ENCODE assay signal across 1 cellular context in the genomic region with DNA sequence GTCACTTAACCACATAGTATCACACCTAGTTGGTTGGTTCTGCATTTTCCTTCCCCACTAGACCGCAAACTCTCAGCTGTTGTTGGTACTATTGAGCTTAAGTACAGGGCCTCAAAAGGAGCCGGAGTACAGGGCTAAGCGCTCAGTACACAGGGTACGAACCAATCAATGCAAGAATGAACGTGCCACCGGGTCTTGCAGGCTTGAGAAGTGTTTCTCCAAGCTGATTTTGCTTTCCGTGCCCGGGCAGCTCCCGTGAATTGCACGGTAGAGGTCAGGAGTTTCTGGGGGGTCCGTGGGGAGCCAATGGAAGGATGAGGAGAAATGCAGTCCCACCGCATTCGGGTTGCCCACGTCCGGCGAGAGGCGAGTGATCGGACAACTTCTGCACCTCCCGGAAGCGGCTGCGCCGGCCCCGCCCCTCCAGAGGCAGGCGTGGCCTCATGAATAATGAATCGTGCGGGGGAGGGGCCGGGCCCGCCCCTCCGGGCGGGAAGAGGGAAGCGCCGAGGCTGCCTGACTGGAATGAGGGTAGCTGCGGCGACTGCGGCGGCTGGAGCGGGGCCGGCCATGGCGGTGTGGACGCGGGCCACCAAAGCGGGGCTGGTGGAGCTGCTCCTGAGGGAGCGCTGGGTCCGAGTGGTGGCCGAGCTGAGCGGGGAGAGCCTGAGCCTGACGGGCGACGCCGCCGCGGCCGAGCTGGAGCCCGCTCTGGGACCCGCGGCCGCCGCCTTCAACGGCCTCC.
A peak's percentile ranks its signal among the peaks of the same experiment; 100 is the strongest.
TF ChIP-seq lines count a peak whose summit lies in the region.

A gene (plus strand): TSS at position 523 of the 745 bp plus-strand sequence. CDS start 3 bp downstream, at position 526.

TF ChIP-seq in HepG2, 621 proteins besides CTCF, POLR2A, EP300 and RAD21 (continued from another document and continues in another):
- TF ChIP-seq, protein P1, sequence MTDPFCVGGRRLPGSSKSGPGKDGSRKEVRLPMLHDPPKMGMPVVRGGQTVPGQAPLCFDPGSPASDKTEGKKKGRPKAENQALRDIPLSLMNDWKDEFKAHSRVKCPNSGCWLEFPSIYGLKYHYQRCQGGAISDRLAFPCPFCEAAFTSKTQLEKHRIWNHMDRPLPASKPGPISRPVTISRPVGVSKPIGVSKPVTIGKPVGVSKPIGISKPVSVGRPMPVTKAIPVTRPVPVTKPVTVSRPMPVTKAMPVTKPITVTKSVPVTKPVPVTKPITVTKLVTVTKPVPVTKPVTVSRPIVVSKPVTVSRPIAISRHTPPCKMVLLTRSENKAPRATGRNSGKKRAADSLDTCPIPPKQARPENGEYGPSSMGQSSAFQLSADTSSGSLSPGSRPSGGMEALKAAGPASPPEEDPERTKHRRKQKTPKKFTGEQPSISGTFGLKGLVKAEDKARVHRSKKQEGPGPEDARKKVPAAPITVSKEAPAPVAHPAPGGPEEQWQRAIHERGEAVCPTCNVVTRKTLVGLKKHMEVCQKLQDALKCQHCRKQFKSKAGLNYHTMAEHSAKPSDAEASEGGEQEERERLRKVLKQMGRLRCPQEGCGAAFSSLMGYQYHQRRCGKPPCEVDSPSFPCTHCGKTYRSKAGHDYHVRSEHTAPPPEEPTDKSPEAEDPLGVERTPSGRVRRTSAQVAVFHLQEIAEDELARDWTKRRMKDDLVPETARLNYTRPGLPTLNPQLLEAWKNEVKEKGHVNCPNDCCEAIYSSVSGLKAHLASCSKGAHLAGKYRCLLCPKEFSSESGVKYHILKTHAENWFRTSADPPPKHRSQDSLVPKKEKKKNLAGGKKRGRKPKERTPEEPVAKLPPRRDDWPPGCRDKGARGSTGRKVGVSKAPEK (CRISPR knock-in tag; IDR thresholded peaks at IDR 0.05; ENCODE audit: borderline replicate concordance) = no peak
- TF ChIP-seq MLLT10 (CRISPR knock-in tag; IDR thresholded peaks at IDR 0.05) = no peak
- TF ChIP-seq, protein P2, sequence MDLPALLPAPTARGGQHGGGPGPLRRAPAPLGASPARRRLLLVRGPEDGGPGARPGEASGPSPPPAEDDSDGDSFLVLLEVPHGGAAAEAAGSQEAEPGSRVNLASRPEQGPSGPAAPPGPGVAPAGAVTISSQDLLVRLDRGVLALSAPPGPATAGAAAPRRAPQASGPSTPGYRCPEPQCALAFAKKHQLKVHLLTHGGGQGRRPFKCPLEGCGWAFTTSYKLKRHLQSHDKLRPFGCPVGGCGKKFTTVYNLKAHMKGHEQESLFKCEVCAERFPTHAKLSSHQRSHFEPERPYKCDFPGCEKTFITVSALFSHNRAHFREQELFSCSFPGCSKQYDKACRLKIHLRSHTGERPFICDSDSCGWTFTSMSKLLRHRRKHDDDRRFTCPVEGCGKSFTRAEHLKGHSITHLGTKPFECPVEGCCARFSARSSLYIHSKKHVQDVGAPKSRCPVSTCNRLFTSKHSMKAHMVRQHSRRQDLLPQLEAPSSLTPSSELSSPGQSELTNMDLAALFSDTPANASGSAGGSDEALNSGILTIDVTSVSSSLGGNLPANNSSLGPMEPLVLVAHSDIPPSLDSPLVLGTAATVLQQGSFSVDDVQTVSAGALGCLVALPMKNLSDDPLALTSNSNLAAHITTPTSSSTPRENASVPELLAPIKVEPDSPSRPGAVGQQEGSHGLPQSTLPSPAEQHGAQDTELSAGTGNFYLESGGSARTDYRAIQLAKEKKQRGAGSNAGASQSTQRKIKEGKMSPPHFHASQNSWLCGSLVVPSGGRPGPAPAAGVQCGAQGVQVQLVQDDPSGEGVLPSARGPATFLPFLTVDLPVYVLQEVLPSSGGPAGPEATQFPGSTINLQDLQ (CRISPR knock-in tag; IDR thresholded peaks at IDR 0.05) = 0 out of 2 replicates have a peak, but pooled peaks have one; percentile 1
- TF ChIP-seq SMAD9 (CRISPR knock-in tag; IDR thresholded peaks at IDR 0.05) = peak; percentile 76; the same call in 1 of the 2 replicates
- TF ChIP-seq, protein P3, sequence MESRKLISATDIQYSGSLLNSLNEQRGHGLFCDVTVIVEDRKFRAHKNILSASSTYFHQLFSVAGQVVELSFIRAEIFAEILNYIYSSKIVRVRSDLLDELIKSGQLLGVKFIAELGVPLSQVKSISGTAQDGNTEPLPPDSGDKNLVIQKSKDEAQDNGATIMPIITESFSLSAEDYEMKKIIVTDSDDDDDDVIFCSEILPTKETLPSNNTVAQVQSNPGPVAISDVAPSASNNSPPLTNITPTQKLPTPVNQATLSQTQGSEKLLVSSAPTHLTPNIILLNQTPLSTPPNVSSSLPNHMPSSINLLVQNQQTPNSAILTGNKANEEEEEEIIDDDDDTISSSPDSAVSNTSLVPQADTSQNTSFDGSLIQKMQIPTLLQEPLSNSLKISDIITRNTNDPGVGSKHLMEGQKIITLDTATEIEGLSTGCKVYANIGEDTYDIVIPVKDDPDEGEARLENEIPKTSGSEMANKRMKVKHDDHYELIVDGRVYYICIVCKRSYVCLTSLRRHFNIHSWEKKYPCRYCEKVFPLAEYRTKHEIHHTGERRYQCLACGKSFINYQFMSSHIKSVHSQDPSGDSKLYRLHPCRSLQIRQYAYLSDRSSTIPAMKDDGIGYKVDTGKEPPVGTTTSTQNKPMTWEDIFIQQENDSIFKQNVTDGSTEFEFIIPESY (CRISPR knock-in tag; IDR thresholded peaks at IDR 0.05) = no peak
- peak; percentile 68 for TF ChIP-seq ZEB1 (IDR thresholded peaks at IDR 0.05; ENCODE audit: insufficient replicate concordance, low read depth)
- TF ChIP-seq, protein P4, sequence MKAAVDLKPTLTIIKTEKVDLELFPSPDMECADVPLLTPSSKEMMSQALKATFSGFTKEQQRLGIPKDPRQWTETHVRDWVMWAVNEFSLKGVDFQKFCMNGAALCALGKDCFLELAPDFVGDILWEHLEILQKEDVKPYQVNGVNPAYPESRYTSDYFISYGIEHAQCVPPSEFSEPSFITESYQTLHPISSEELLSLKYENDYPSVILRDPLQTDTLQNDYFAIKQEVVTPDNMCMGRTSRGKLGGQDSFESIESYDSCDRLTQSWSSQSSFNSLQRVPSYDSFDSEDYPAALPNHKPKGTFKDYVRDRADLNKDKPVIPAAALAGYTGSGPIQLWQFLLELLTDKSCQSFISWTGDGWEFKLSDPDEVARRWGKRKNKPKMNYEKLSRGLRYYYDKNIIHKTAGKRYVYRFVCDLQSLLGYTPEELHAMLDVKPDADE (CRISPR knock-in tag; IDR thresholded peaks at IDR 0.05) = no peak
- no peak for TF ChIP-seq MIER3 (CRISPR knock-in tag; IDR thresholded peaks at IDR 0.05; ENCODE audit: borderline replicate concordance)
- TF ChIP-seq ZNF616 (CRISPR knock-in tag; IDR thresholded peaks at IDR 0.05; ENCODE audit: low read depth) = peak; percentile 33; the same call in 1 of the 2 replicates
- 0 out of 2 replicates have a peak, but pooled peaks have one; percentile 14 for TF ChIP-seq NFYC (CRISPR knock-in tag; IDR thresholded peaks at IDR 0.05)
- TF ChIP-seq HDAC1 (CRISPR knock-in tag; IDR thresholded peaks at IDR 0.05) = peak; percentile 64
- TF ChIP-seq SALL2 (CRISPR knock-in tag; IDR thresholded peaks at IDR 0.05) = no peak
- TF ChIP-seq, protein P5, sequence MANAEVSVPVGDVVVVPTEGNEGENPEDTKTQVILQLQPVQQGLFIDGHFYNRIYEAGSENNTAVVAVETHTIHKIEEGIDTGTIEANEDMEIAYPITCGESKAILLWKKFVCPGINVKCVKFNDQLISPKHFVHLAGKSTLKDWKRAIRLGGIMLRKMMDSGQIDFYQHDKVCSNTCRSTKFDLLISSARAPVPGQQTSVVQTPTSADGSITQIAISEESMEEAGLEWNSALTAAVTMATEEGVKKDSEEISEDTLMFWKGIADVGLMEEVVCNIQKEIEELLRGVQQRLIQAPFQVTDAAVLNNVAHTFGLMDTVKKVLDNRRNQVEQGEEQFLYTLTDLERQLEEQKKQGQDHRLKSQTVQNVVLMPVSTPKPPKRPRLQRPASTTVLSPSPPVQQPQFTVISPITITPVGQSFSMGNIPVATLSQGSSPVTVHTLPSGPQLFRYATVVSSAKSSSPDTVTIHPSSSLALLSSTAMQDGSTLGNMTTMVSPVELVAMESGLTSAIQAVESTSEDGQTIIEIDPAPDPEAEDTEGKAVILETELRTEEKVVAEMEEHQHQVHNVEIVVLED (CRISPR knock-in tag; IDR thresholded peaks at IDR 0.05; ENCODE audit: borderline replicate concordance) = peak; percentile 51; the same call in 1 of the 2 replicates
- no peak; the same call in 1 of the 2 replicates for TF ChIP-seq CAMTA2 (CRISPR knock-in tag; IDR thresholded peaks at IDR 0.05; ENCODE audit: borderline replicate concordance)
- TF ChIP-seq ZNF20 (CRISPR knock-in tag; IDR thresholded peaks at IDR 0.05) = no peak
- TF ChIP-seq, protein P6, sequence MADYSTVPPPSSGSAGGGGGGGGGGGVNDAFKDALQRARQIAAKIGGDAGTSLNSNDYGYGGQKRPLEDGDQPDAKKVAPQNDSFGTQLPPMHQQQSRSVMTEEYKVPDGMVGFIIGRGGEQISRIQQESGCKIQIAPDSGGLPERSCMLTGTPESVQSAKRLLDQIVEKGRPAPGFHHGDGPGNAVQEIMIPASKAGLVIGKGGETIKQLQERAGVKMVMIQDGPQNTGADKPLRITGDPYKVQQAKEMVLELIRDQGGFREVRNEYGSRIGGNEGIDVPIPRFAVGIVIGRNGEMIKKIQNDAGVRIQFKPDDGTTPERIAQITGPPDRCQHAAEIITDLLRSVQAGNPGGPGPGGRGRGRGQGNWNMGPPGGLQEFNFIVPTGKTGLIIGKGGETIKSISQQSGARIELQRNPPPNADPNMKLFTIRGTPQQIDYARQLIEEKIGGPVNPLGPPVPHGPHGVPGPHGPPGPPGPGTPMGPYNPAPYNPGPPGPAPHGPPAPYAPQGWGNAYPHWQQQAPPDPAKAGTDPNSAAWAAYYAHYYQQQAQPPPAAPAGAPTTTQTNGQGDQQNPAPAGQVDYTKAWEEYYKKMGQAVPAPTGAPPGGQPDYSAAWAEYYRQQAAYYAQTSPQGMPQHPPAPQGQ (CRISPR knock-in tag; IDR thresholded peaks at IDR 0.05; ENCODE audit: borderline replicate concordance) = peak; percentile 42; the same call in 1 of the 2 replicates
- no peak for TF ChIP-seq ATRX (CRISPR knock-in tag; IDR thresholded peaks at IDR 0.05; ENCODE audit: borderline replicate concordance)
- TF ChIP-seq BHLHE40 (IDR thresholded peaks at IDR 0.05; ENCODE audit: low read length) = peak; percentile 65; the same call in 1 of the 2 replicates
- TF ChIP-seq, protein P7, sequence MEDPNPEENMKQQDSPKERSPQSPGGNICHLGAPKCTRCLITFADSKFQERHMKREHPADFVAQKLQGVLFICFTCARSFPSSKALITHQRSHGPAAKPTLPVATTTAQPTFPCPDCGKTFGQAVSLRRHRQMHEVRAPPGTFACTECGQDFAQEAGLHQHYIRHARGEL (CRISPR knock-in tag; IDR thresholded peaks at IDR 0.05) = peak; percentile 92
- TF ChIP-seq SMARCC2 (IDR thresholded peaks at IDR 0.05) = no peak; the same call in 1 of the 2 replicates
- TF ChIP-seq ISL2 (CRISPR knock-in tag; IDR thresholded peaks at IDR 0.05) = peak; percentile 41; the same call in 1 of the 2 replicates
- TF ChIP-seq ZBTB20 (CRISPR knock-in tag; IDR thresholded peaks at IDR 0.05; ENCODE audit: borderline replicate concordance, low read depth) = no peak; the same call in 1 of the 2 replicates
- TF ChIP-seq, protein P8, sequence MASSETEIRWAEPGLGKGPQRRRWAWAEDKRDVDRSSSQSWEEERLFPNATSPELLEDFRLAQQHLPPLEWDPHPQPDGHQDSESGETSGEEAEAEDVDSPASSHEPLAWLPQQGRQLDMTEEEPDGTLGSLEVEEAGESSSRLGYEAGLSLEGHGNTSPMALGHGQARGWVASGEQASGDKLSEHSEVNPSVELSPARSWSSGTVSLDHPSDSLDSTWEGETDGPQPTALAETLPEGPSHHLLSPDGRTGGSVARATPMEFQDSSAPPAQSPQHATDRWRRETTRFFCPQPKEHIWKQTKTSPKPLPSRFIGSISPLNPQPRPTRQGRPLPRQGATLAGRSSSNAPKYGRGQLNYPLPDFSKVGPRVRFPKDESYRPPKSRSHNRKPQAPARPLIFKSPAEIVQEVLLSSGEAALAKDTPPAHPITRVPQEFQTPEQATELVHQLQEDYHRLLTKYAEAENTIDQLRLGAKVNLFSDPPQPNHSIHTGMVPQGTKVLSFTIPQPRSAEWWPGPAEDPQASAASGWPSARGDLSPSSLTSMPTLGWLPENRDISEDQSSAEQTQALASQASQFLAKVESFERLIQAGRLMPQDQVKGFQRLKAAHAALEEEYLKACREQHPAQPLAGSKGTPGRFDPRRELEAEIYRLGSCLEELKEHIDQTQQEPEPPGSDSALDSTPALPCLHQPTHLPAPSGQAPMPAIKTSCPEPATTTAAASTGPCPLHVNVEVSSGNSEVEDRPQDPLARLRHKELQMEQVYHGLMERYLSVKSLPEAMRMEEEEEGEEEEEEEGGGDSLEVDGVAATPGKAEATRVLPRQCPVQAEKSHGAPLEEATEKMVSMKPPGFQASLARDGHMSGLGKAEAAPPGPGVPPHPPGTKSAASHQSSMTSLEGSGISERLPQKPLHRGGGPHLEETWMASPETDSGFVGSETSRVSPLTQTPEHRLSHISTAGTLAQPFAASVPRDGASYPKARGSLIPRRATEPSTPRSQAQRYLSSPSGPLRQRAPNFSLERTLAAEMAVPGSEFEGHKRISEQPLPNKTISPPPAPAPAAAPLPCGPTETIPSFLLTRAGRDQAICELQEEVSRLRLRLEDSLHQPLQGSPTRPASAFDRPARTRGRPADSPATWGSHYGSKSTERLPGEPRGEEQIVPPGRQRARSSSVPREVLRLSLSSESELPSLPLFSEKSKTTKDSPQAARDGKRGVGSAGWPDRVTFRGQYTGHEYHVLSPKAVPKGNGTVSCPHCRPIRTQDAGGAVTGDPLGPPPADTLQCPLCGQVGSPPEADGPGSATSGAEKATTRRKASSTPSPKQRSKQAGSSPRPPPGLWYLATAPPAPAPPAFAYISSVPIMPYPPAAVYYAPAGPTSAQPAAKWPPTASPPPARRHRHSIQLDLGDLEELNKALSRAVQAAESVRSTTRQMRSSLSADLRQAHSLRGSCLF (CRISPR knock-in tag; IDR thresholded peaks at IDR 0.05; ENCODE audit: borderline replicate concordance) = peak; percentile 33; the same call in 1 of the 2 replicates
- 0 out of 2 replicates have a peak, but pooled peaks have one; percentile 14 for TF ChIP-seq ZNF143 (CRISPR knock-in tag; IDR thresholded peaks at IDR 0.05)
- TF ChIP-seq ZNF703 (CRISPR knock-in tag; IDR thresholded peaks at IDR 0.05; ENCODE audit: borderline replicate concordance) = no peak
- peak; percentile 73 for TF ChIP-seq CBX1 (IDR thresholded peaks at IDR 0.05; ENCODE audit: low read depth)
- TF ChIP-seq, protein P9, sequence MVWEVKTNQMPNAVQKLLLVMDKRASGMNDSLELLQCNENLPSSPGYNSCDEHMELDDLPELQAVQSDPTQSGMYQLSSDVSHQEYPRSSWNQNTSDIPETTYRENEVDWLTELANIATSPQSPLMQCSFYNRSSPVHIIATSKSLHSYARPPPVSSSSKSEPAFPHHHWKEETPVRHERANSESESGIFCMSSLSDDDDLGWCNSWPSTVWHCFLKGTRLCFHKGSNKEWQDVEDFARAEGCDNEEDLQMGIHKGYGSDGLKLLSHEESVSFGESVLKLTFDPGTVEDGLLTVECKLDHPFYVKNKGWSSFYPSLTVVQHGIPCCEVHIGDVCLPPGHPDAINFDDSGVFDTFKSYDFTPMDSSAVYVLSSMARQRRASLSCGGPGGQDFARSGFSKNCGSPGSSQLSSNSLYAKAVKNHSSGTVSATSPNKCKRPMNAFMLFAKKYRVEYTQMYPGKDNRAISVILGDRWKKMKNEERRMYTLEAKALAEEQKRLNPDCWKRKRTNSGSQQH (CRISPR knock-in tag; IDR thresholded peaks at IDR 0.05; ENCODE audit: low read depth) = peak; percentile 60
- peak; percentile 73; the same call in 1 of the 2 replicates for TF ChIP-seq ZBTB3 (CRISPR knock-in tag; IDR thresholded peaks at IDR 0.05; ENCODE audit: borderline replicate concordance, low read depth)
- TF ChIP-seq, protein P10, sequence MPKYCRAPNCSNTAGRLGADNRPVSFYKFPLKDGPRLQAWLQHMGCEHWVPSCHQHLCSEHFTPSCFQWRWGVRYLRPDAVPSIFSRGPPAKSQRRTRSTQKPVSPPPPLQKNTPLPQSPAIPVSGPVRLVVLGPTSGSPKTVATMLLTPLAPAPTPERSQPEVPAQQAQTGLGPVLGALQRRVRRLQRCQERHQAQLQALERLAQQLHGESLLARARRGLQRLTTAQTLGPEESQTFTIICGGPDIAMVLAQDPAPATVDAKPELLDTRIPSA (CRISPR knock-in tag; IDR thresholded peaks at IDR 0.05; ENCODE audit: borderline replicate concordance) = peak; percentile 48; the same call in 1 of the 2 replicates
- peak; percentile 4; the same call in 1 of the 2 replicates for TF ChIP-seq ZNF644 (CRISPR knock-in tag; IDR thresholded peaks at IDR 0.05; ENCODE audit: low read depth)
- TF ChIP-seq TARDBP (CRISPR knock-in tag; IDR thresholded peaks at IDR 0.05) = no peak; the same call in 1 of the 2 replicates
